Comparison of ENCODE assay signal across 1 cellular context in the genomic region with DNA sequence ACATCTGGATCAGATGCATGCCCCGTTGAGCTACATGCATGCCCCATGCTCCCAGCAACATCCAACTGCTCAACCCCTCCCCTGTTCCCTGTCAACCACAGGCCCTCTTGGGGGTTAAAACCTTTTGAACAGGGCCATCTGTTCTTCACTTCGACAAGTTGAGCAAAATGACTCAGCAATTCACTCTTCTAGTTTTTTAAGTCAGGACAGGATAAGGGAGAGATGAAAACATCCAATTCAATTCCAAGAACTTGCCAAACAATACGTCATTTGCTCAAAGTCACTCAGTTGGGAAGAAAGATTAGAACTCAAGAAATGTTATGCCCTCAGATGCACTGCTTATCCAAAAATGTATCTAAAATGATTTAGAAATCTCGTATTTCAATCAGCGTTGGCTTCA.
TF ChIP-seq lines count a peak whose summit lies in the region.

No MANE protein-coding gene starts in this region.

TF ChIP-seq in K562, 482 proteins besides CTCF, POLR2A, EP300 and RAD21 (continued from another document and continues in another):
- TF ChIP-seq ETV6 (IDR thresholded peaks at IDR 0.05; ENCODE audit: borderline replicate concordance in 1 of 2, low read depth in 2 of 2, low read length in 1 of 2) (no peak), ETV6 (CRISPR knock-in tag; IDR thresholded peaks at IDR 0.05; ENCODE audit: borderline replicate concordance) (no peak), PHF8 (IDR thresholded peaks at IDR 0.05; ENCODE audit: borderline replicate concordance, low read length) (no peak), SNRNP70 (optimal IDR thresholded peaks at IDR 0.05; ENCODE audit: low read depth, low read length) (no peak), ZNF121 (CRISPR knock-in tag; conservative IDR thresholded peaks at IDR 0.05) (no peak), LEF1 (IDR thresholded peaks at IDR 0.05) (no peak; the same call in 1 of the 2 replicates), CCAR2 (IDR thresholded peaks at IDR 0.05; ENCODE audit: low read depth, low read length) (no peak), CEBPG (CRISPR knock-in tag; IDR thresholded peaks at IDR 0.05) (no peak), CEBPG (tag; conservative IDR thresholded peaks at IDR 0.05 in 1 of 2, IDR thresholded peaks at IDR 0.05 in 1 of 2) (peak in 1 of 2 experiments; percentile 3; a peak in 1 of 4 replicates), TSC22D4 (tag; IDR thresholded peaks at IDR 0.05) (no peak), GABPA (tag; conservative IDR thresholded peaks at IDR 0.05; ENCODE audit: low read depth) (no peak), CHD2 (IDR thresholded peaks at IDR 0.05; ENCODE audit: low read depth, low read length) (no peak), ZNF695 (CRISPR knock-in tag; IDR thresholded peaks at IDR 0.05) (no peak), EHMT2 (IDR thresholded peaks at IDR 0.05) (peak; percentile 84), RBFOX2 (IDR thresholded peaks at IDR 0.05; ENCODE audit: low read depth, low read length) (no peak), RCOR1 (IDR thresholded peaks at IDR 0.05; ENCODE audit: borderline replicate concordance in 1 of 2, low read depth in 2 of 2, low read length in 2 of 2) (no peak), ZC3H4 (CRISPR knock-in tag; IDR thresholded peaks at IDR 0.05; ENCODE audit: borderline replicate concordance) (no peak), HSF4 (CRISPR knock-in tag; IDR thresholded peaks at IDR 0.05; ENCODE audit: borderline replicate concordance) (no peak), XRCC3 (IDR thresholded peaks at IDR 0.05) (no peak), ZBTB8A (IDR thresholded peaks at IDR 0.05; ENCODE audit: partially characterized antibody) (no peak), HNRNPL (IDR thresholded peaks at IDR 0.05; ENCODE audit: low read depth, low read length) (no peak), MEF2A (IDR thresholded peaks at IDR 0.05; ENCODE audit: control insufficient read depth, low read depth, low read length) (no peak), JUN (IDR thresholded peaks at IDR 0.05; ENCODE audit: borderline replicate concordance, low read depth, low read length) (no peak), JUN (CRISPR knock-in tag; IDR thresholded peaks at IDR 0.05; ENCODE audit: borderline replicate concordance) (no peak), ZKSCAN1 (IDR thresholded peaks at IDR 0.05; ENCODE audit: low read depth, low read length) (no peak), ILF3 (IDR thresholded peaks at IDR 0.05; ENCODE audit: borderline replicate concordance) (no peak), NR2C2 (CRISPR knock-in tag; IDR thresholded peaks at IDR 0.05) (no peak), NR2C2 (tag; IDR thresholded peaks at IDR 0.05) (no peak), DIDO1 (tag; IDR thresholded peaks at IDR 0.05; ENCODE audit: low read depth) (no peak), ZNF347 (CRISPR knock-in tag; IDR thresholded peaks at IDR 0.05; ENCODE audit: low read depth) (no peak), ARID2 (IDR thresholded peaks at IDR 0.05) (no peak), SLC30A9 (CRISPR knock-in tag; IDR thresholded peaks at IDR 0.05) (no peak), HDAC8 (tag; IDR thresholded peaks at IDR 0.05) (no peak)
- TF ChIP-seq, protein P1, sequence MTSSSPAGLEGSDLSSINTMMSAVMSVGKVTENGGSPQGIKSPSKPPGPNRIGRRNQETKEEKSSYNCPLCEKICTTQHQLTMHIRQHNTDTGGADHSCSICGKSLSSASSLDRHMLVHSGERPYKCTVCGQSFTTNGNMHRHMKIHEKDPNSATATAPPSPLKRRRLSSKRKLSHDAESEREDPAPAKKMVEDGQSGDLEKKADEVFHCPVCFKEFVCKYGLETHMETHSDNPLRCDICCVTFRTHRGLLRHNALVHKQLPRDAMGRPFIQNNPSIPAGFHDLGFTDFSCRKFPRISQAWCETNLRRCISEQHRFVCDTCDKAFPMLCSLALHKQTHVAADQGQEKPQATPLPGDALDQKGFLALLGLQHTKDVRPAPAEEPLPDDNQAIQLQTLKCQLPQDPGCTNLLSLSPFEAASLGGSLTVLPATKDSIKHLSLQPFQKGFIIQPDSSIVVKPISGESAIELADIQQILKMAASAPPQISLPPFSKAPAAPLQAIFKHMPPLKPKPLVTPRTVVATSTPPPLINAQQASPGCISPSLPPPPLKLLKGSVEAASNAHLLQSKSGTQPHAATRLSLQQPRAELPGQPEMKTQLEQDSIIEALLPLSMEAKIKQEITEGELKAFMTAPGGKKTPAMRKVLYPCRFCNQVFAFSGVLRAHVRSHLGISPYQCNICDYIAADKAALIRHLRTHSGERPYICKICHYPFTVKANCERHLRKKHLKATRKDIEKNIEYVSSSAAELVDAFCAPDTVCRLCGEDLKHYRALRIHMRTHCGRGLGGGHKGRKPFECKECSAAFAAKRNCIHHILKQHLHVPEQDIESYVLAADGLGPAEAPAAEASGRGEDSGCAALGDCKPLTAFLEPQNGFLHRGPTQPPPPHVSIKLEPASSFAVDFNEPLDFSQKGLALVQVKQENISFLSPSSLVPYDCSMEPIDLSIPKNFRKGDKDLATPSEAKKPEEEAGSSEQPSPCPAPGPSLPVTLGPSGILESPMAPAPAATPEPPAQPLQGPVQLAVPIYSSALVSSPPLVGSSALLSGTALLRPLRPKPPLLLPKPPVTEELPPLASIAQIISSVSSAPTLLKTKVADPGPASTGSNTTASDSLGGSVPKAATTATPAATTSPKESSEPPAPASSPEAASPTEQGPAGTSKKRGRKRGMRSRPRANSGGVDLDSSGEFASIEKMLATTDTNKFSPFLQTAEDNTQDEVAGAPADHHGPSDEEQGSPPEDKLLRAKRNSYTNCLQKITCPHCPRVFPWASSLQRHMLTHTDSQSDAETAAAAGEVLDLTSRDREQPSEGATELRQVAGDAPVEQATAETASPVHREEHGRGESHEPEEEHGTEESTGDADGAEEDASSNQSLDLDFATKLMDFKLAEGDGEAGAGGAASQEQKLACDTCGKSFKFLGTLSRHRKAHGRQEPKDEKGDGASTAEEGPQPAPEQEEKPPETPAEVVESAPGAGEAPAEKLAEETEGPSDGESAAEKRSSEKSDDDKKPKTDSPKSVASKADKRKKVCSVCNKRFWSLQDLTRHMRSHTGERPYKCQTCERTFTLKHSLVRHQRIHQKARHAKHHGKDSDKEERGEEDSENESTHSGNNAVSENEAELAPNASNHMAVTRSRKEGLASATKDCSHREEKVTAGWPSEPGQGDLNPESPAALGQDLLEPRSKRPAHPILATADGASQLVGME (CRISPR knock-in tag; IDR thresholded peaks at IDR 0.05) = no peak
- TF ChIP-seq, protein P2, sequence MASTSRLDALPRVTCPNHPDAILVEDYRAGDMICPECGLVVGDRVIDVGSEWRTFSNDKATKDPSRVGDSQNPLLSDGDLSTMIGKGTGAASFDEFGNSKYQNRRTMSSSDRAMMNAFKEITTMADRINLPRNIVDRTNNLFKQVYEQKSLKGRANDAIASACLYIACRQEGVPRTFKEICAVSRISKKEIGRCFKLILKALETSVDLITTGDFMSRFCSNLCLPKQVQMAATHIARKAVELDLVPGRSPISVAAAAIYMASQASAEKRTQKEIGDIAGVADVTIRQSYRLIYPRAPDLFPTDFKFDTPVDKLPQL (IDR thresholded peaks at IDR 0.05; ENCODE audit: extremely low read depth, insufficient read length) = no peak
- TF ChIP-seq, protein P3, sequence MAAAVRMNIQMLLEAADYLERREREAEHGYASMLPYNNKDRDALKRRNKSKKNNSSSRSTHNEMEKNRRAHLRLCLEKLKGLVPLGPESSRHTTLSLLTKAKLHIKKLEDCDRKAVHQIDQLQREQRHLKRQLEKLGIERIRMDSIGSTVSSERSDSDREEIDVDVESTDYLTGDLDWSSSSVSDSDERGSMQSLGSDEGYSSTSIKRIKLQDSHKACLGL (CRISPR knock-in tag; IDR thresholded peaks at IDR 0.05; ENCODE audit: borderline replicate concordance, poor library complexity, severe bottlenecking) = no peak
- TF ChIP-seq, protein P4, sequence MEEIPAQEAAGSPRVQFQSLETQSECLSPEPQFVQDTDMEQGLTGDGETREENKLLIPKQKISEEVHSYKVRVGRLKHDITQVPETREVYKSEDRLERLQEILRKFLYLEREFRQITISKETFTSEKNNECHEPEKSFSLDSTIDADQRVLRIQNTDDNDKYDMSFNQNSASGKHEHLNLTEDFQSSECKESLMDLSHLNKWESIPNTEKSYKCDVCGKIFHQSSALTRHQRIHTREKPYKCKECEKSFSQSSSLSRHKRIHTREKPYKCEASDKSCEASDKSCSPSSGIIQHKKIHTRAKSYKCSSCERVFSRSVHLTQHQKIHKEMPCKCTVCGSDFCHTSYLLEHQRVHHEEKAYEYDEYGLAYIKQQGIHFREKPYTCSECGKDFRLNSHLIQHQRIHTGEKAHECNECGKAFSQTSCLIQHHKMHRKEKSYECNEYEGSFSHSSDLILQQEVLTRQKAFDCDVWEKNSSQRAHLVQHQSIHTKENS (CRISPR knock-in tag; IDR thresholded peaks at IDR 0.05) = no peak
- TF ChIP-seq, protein P5, sequence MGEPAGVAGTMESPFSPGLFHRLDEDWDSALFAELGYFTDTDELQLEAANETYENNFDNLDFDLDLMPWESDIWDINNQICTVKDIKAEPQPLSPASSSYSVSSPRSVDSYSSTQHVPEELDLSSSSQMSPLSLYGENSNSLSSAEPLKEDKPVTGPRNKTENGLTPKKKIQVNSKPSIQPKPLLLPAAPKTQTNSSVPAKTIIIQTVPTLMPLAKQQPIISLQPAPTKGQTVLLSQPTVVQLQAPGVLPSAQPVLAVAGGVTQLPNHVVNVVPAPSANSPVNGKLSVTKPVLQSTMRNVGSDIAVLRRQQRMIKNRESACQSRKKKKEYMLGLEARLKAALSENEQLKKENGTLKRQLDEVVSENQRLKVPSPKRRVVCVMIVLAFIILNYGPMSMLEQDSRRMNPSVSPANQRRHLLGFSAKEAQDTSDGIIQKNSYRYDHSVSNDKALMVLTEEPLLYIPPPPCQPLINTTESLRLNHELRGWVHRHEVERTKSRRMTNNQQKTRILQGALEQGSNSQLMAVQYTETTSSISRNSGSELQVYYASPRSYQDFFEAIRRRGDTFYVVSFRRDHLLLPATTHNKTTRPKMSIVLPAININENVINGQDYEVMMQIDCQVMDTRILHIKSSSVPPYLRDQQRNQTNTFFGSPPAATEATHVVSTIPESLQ (CRISPR knock-in tag; IDR thresholded peaks at IDR 0.05) = no peak
- TF ChIP-seq, protein P6, sequence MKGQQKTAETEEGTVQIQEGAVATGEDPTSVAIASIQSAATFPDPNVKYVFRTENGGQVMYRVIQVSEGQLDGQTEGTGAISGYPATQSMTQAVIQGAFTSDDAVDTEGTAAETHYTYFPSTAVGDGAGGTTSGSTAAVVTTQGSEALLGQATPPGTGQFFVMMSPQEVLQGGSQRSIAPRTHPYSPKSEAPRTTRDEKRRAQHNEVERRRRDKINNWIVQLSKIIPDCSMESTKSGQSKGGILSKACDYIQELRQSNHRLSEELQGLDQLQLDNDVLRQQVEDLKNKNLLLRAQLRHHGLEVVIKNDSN (CRISPR knock-in tag; IDR thresholded peaks at IDR 0.05) = no peak
- TF ChIP-seq, protein P7, sequence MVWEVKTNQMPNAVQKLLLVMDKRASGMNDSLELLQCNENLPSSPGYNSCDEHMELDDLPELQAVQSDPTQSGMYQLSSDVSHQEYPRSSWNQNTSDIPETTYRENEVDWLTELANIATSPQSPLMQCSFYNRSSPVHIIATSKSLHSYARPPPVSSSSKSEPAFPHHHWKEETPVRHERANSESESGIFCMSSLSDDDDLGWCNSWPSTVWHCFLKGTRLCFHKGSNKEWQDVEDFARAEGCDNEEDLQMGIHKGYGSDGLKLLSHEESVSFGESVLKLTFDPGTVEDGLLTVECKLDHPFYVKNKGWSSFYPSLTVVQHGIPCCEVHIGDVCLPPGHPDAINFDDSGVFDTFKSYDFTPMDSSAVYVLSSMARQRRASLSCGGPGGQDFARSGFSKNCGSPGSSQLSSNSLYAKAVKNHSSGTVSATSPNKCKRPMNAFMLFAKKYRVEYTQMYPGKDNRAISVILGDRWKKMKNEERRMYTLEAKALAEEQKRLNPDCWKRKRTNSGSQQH (CRISPR knock-in tag; IDR thresholded peaks at IDR 0.05) = no peak
- TF ChIP-seq, protein P8, sequence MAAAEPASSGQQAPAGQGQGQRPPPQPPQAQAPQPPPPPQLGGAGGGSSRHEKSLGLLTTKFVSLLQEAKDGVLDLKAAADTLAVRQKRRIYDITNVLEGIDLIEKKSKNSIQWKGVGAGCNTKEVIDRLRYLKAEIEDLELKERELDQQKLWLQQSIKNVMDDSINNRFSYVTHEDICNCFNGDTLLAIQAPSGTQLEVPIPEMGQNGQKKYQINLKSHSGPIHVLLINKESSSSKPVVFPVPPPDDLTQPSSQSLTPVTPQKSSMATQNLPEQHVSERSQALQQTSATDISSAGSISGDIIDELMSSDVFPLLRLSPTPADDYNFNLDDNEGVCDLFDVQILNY (CRISPR knock-in tag; IDR thresholded peaks at IDR 0.05) = no peak
- TF ChIP-seq, protein P9, sequence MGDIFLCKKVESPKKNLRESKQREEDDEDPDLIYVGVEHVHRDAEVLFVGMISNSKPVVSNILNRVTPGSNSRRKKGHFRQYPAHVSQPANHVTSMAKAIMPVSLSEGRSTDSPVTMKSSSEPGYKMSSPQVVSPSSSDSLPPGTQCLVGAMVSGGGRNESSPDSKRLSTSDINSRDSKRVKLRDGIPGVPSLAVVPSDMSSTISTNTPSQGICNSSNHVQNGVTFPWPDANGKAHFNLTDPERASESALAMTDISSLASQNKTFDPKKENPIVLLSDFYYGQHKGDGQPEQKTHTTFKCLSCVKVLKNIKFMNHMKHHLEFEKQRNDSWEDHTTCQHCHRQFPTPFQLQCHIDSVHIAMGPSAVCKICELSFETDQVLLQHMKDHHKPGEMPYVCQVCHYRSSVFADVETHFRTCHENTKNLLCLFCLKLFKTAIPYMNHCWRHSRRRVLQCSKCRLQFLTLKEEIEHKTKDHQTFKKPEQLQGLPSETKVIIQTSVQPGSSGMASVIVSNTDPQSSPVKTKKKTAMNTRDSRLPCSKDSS (IDR thresholded peaks at IDR 0.05; ENCODE audit: low read depth, partially characterized antibody) = no peak
- TF ChIP-seq, protein P10, sequence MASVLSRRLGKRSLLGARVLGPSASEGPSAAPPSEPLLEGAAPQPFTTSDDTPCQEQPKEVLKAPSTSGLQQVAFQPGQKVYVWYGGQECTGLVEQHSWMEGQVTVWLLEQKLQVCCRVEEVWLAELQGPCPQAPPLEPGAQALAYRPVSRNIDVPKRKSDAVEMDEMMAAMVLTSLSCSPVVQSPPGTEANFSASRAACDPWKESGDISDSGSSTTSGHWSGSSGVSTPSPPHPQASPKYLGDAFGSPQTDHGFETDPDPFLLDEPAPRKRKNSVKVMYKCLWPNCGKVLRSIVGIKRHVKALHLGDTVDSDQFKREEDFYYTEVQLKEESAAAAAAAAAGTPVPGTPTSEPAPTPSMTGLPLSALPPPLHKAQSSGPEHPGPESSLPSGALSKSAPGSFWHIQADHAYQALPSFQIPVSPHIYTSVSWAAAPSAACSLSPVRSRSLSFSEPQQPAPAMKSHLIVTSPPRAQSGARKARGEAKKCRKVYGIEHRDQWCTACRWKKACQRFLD (CRISPR knock-in tag; IDR thresholded peaks at IDR 0.05) = no peak
- TF ChIP-seq, protein P11, sequence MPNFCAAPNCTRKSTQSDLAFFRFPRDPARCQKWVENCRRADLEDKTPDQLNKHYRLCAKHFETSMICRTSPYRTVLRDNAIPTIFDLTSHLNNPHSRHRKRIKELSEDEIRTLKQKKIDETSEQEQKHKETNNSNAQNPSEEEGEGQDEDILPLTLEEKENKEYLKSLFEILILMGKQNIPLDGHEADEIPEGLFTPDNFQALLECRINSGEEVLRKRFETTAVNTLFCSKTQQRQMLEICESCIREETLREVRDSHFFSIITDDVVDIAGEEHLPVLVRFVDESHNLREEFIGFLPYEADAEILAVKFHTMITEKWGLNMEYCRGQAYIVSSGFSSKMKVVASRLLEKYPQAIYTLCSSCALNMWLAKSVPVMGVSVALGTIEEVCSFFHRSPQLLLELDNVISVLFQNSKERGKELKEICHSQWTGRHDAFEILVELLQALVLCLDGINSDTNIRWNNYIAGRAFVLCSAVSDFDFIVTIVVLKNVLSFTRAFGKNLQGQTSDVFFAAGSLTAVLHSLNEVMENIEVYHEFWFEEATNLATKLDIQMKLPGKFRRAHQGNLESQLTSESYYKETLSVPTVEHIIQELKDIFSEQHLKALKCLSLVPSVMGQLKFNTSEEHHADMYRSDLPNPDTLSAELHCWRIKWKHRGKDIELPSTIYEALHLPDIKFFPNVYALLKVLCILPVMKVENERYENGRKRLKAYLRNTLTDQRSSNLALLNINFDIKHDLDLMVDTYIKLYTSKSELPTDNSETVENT (CRISPR knock-in tag; IDR thresholded peaks at IDR 0.05) = no peak
